In the genomic region with DNA sequence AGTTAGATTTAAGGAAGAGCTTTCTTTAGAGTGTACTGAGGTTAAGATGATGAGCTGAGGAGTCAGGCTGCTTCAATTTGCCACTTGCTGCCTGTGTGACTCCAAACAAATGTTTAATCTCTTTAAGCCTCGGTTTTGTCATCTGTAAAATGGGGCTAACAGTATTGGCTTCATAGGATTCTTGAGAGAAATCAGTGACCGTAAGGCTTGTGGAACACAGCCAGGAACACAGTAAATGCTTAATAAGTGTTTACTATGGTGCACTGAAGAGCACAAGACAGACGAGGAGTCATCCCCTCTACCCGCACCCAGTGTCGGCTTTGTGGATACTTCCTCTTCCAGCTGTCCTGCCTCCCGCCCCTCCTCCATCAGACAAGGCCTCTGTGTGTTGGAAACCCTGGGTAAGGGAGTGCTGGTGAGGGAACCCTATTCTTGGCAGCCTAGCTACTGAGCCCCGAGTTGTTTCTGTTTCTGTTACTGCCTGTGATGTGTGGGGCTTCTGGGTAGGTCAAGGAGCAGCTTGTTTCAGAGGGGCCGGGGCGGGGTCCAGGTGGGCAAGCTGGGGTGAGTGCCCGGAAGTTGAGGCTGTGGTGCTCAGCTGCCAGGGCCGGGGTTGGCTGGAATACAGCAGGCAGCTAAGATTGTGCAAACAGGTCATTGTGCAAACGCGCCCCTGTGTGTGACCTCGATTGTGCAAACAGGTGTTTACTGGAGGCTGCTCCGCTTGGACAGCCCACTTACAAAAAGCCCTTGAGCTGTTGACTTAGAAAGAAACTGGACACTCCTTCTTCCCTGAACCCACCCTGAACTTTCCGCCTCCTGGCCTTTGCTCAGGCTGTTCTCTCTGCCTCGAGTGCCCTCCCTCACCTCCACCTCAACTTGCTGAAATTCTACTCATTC, we compare ENCODE assay signal across 10 cellular contexts. TPM values are rescaled to one million over a fixed set of nuclear protein-coding genes. Genes with fewer than 3 reads are reported as not detected.
A peak's percentile ranks its signal among the peaks of the same experiment; 100 is the strongest.
DNase-seq lines count a peak whose midpoint lies in the region; ATAC-seq and TF ChIP-seq lines count a peak whose summit lies in the region.
"Had no signal": no experiment of that assay in that cellular context is flagged by ENCODE, and none has a peak within 500 bp of the region (broad histone marks: within the 10 kb centered on the region; RNA-seq: fewer than 3 reads in every experiment).

No MANE protein-coding gene starts in this region.

- H3K4me1 ChIP-seq in skeletal muscle tissue (ENCODE audit: control insufficient read depth in 3 of 3, insufficient read depth in 3 of 3, low read length in 3 of 3) = peaks cover under 1 to 9% (median 2%) of the 10 kb centered on the region in 3 donors
- no peaks in the 10 kb centered on the region for H3K4me1 ChIP-seq in testis

- peak; percentile 72 for ATAC-seq in left ventricle myocardium superior

- H3K27me3 ChIP-seq in skeletal muscle tissue (ENCODE audit: control insufficient read depth in 3 of 3, insufficient read depth in 3 of 3, low read length in 3 of 3) = peaks cover 0 to 12% (median 6%) of the 10 kb centered on the region in 3 donors
- no peaks in the 10 kb centered on the region for H3K27me3 ChIP-seq in testis

- H3K9me3 ChIP-seq in skeletal muscle tissue (ENCODE audit: control insufficient read depth in 3 of 3, low read length in 3 of 3) = no peaks in the 10 kb centered on the region
- H3K9me3 ChIP-seq in testis = no peaks in the 10 kb centered on the region

- TF ChIP-seq CTCF in GM10266 (IDR thresholded peaks at IDR 0.05; ENCODE audit: control insufficient read depth, insufficient read depth, low read depth, missing control alignments) (no peak), testis (IDR thresholded peaks at IDR 0.05) (no peak)

- peak overlapping the region; percentile 19 for H3K27ac ChIP-seq in skeletal muscle tissue (ENCODE audit: low read depth, low read length)
- H3K27ac ChIP-seq in testis = no peak overlapping the region

- no peak for TF ChIP-seq POLR2A in testis (IDR thresholded peaks at IDR 0.05)

- H3K36me3 ChIP-seq in skeletal muscle tissue (ENCODE audit: control insufficient read depth in 3 of 3, insufficient read depth in 3 of 3, low read length in 3 of 3) (no peaks in the 10 kb centered on the region), testis (ENCODE audit: low read depth, missing control alignments) (no peaks in the 10 kb centered on the region)

- DNase-seq in Kasumi-1 (lab: John Stamatoyannopoulos, UW) (peak; percentile 81 to 86), SIG-M5 treated with dmso at 0.1 percent for 504 hours (lab: John Stamatoyannopoulos, UW; ENCODE audit: unreplicated experiment) (peak; percentile 91), left ventricle myocardium superior (peak; percentile 60), GM10266 (ENCODE audit: extremely low spot score) (no peak), testis (no peak), COR-L47 (lab: John Stamatoyannopoulos, UW) (no peak)
- DNase-seq in activated CD4-positive, alpha-beta T cell treated with anti-CD3 and anti-CD28 coated beads, Interleukin-2, amount 50 U/mL, for 1 hour = no peak
- DNase-seq: immature natural killer cell had no signal

- H3K9ac ChIP-seq in skeletal muscle tissue (ENCODE audit: low read depth in 1 of 3, low read length in 3 of 3) = no peak overlapping the region

- intact Hi-C loops in left ventricle myocardium superior (cut with micrococcal nuclease) = no loop called here
- intact Hi-C loops in testis (cut with DNase I; ENCODE audit: low total_unique reads) = no loop called here

- WGBS in testis, 2 donors = 72 to 75% methylated on average over 17 of the region's 17 CpGs

- H3K4me3 ChIP-seq in skeletal muscle tissue (ENCODE audit: low read length in 3 of 3) = no peak overlapping the region
- H3K4me3 ChIP-seq in testis = no peak overlapping the region

RNA-seq across cellular contexts. Expression of a gene that starts 4.0 kb away (rescaled TPM):
- total RNA-seq in left ventricle myocardium superior (6.4 TPM), skeletal muscle tissue (3.7 TPM), testis (1 to 10 TPM; 2.0 to 4.9 TPM)
- polyA plus RNA-seq in testis (ENCODE audit: insufficient read depth, low read depth, low replicate concordance) = 3.8 TPM
- total RNA-seq: LHCN-M2 had no signal

RNA-seq across cellular contexts. Expression of a gene that starts 22.5 kb away (rescaled TPM):
- total RNA-seq in left ventricle myocardium superior (119 TPM), skeletal muscle tissue (25.1 TPM), testis (100 to 1,000 TPM; 101 to 126 TPM)
- 349 TPM for polyA plus RNA-seq in testis (ENCODE audit: insufficient read depth, low read depth, low replicate concordance)

RNA-seq across cellular contexts. Expression of a gene that starts 36.4 kb away (rescaled TPM):
- total RNA-seq in left ventricle myocardium superior (3.8 TPM), skeletal muscle tissue (17.2 TPM), testis (10 to 100 TPM; 50.7 to 72.1 TPM)
- polyA plus RNA-seq in testis (ENCODE audit: insufficient read depth, low read depth, low replicate concordance) = 199 TPM

Comparison
In these comparisons a context has a peak if more than half of its experiments do, and no peak if none do; other contexts are left out.
1. DNase-seq: peak in Kasumi-1 (2 of 2), SIG-M5 treated with dmso at 0.1 percent for 504 hours (single experiment) and left ventricle myocardium superior (single experiment); none in GM10266 (single experiment), testis (single experiment), activated CD4-positive, alpha-beta T cell treated with anti-CD3 and anti-CD28 coated beads, Interleukin-2, amount 50 U/mL, for 1 hour (single experiment) and COR-L47 (single experiment).